In the genomic region with DNA sequence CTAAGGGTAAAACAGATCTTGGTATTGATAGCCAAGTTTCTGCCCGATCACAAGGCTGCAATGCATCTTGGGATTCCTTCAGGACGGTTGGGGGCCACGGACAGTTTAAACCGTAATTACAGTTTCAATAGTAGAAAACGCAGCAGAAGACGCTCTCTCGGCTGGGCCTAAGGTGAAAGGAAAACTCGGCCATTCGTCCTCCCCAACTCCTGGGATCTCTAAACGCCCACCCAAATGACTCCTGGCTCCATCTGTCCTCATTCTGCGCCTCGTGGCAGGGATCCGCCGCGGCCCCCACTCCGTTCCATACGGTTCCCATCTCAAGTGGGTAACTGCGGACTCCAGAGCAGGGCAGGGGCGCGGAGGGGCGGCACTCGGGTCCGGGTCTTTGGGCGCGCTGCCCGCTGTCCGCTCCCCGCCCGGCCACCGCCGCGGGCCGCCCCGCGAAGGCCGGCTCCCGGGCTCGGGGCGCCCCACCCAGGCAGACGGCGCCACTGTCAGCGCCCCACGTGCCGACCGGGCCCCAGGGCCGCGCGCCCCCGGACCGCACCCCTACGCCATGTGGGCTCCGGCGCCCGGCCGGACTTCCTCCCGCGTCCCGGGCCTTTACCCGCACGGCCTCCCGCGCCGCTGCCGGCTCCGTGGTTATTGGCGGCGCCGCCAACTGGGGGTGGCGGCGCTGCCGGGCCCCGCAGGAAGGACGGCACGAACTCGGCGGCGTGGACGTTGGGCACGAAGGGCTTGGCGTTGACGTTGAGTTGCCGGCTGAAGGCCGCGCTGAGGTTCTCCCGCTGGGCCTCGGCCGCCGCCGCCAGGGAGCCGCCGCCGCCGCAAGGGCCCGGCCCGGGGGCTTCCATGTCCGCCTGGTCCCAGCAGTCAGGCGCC, we compare ENCODE assay signal across 8 cellular contexts. TPM values are rescaled to one million over a fixed set of nuclear protein-coding genes. Genes with fewer than 3 reads are reported as not detected.
A peak's percentile ranks its signal among the peaks of the same experiment; 100 is the strongest.
DNase-seq lines count a peak whose midpoint lies in the region; ATAC-seq and TF ChIP-seq lines count a peak whose summit lies in the region.

No MANE protein-coding gene starts in this region.

- DNase-seq in T-helper 1 cell (peak; percentile 8 to 50 (median 23)), astrocyte of the cerebellum (ENCODE audit: low read depth) (no peak), gastrocnemius medialis (peak; percentile 10 to 16), NCI-H187 treated with DMSO at 0.1 percent for 48 hours (lab: John Stamatoyannopoulos, UW) (no peak)

- TF ChIP-seq POLR2A in gastrocnemius medialis (IDR thresholded peaks at IDR 0.05) = no peak

- H3K4me1 ChIP-seq in BLaER1 (peaks cover 47% of the 10 kb centered on the region), gastrocnemius medialis (peaks cover 38 to 40% of the 10 kb centered on the region in 2 donors)

- H3K9me3 ChIP-seq in BLaER1 (no peaks in the 10 kb centered on the region), gastrocnemius medialis (no peaks in the 10 kb centered on the region)

- H3K27me3 ChIP-seq in BLaER1 (no peaks in the 10 kb centered on the region), gastrocnemius medialis (no peaks in the 10 kb centered on the region)

- in situ Hi-C loops in astrocyte of the cerebellum (cut with HindIII; ENCODE audit: low sequenced_read_pairs) (no loop called here), gastrocnemius medialis (cut with MboI; ENCODE audit: low sequenced_read_pairs in 4 of 4) (loop anchor here in 1 of 4 donors (25.0 kb wide), 1 partner anchor 128 kb away; a partner anchor contains a TSS)

- H3K36me3 ChIP-seq in BLaER1 (peaks cover 5% of the 10 kb centered on the region; the same call in 1 of the 2 replicates), gastrocnemius medialis (no peaks in the 10 kb centered on the region)

- peaks cover 55% of the 10 kb centered on the region for H4K20me1 ChIP-seq in BLaER1

- no peak for TF ChIP-seq CTCF in astrocyte of the cerebellum (IDR thresholded peaks at IDR 0.05; ENCODE audit: low read depth, low read length, missing control alignments)
- no peak for TF ChIP-seq CTCF in gastrocnemius medialis (IDR thresholded peaks at IDR 0.05 in 4 of 5, conservative IDR thresholded peaks at IDR 0.05 in 1 of 5)

- intact Hi-C loops in gastrocnemius medialis (cut with DNase I; ENCODE audit: low total_unique reads) = loop anchor here (5.0 to 10.0 kb wide), 4 partner anchors 170 to 970 kb away; a partner anchor contains a TSS

- peak overlapping the region; percentile 86 for H3K4me2 ChIP-seq in BLaER1

- H3K9ac ChIP-seq in BLaER1 = peak overlapping the region; percentile 96

- H3K27ac ChIP-seq in BLaER1 (peak overlapping the region; percentile 94), gastrocnemius medialis (peak overlapping the region; percentile 92 to 99 (median 96))

- ATAC-seq in GM19043 (IDR thresholded peaks at IDR 0.05; ENCODE audit: low read depth, unreplicated experiment) (peak; percentile 20), HG03342 (IDR thresholded peaks at IDR 0.05; ENCODE audit: unreplicated experiment) (peak; percentile 30), gastrocnemius medialis (peak; percentile 29 to 34)

- peak overlapping the region; percentile 98 for H3K4me3 ChIP-seq in BLaER1
- peak overlapping the region; percentile 70 for H3K4me3 ChIP-seq in astrocyte of the cerebellum (ENCODE audit: low read depth, low read length)
- H3K4me3 ChIP-seq in iPS-11a (ENCODE audit: low read depth, low read length) = peak overlapping the region; percentile 86
- peak overlapping the region; percentile 81 to 89 (median 84) for H3K4me3 ChIP-seq in gastrocnemius medialis

RNA-seq across cellular contexts. Expression of a gene that starts 0.8 kb away (rescaled TPM):
- total RNA-seq in gastrocnemius medialis = 100 to 1,000 TPM in 3 of 4 donors, 10 to 100 TPM in 1; 86.9 to 169 (median 139) TPM

RNA-seq across cellular contexts. Expression of a gene that starts 26.8 kb away (rescaled TPM):
- total RNA-seq in gastrocnemius medialis = 1 to 10 TPM in 3 of 4 donors, not detected in 1; 2.3 to 5.5 (median 4.1) TPM

RNA-seq across cellular contexts. Expression of a gene that starts 50.0 kb away (rescaled TPM):
- total RNA-seq in gastrocnemius medialis = not detected

Comparison
In these comparisons a context has a peak if more than half of its experiments do, and no peak if none do; other contexts are left out.
1. DNase-seq: peak in T-helper 1 cell (5 of 5) and gastrocnemius medialis (2 of 2); none in astrocyte of the cerebellum (single experiment) and NCI-H187 treated with DMSO at 0.1 percent for 48 hours (single experiment).
2. Peak in every context shown above with its lines, with median percentiles within 50 percentile points of each other: H3K4me3 ChIP-seq and ATAC-seq.